In genomic region chr16:74608944-74609343, GRCh38 we compare ENCODE assay signal across 11 cellular contexts. TPM values are rescaled to one million over a fixed set of nuclear protein-coding genes. Genes with fewer than 3 reads are reported as not detected.
DNase-seq lines count a peak whose midpoint lies in the region; ATAC-seq and TF ChIP-seq lines count a peak whose summit lies in the region.
"Had no signal": no experiment of that assay in that cellular context is flagged by ENCODE, and none has a peak within 500 bp of the region (broad histone marks: within the 10 kb centered on the region; RNA-seq: fewer than 3 reads in every experiment).

No MANE protein-coding gene starts in this region.

- DNase-seq in HFFc6, result no peak
- no peak for DNase-seq in neural crest cell (ENCODE audit: low read depth, low spot score)
- DNase-seq in pons (ENCODE audit: low spot score), result no peak
- no peak for DNase-seq in GM19238 (ENCODE audit: insufficient read length, low spot score)
- no peak for DNase-seq in HT-29 (ENCODE audit: low spot score)
- DNase-seq: EL, midbrain, right cardiac atrium had no signal

- no peak for ATAC-seq in activated T-helper 17 cell treated with anti-CD3 and anti-CD28 coated beads, Interleukin-2, amount 50 U/mL, for 72 hours (replicated peaks)
- ATAC-seq: right cardiac atrium, Right ventricle myocardium inferior had no signal

- TF ChIP-seq CTCF in HFFc6 (IDR thresholded peaks at IDR 0.05) (no peak), neural crest cell (conservative IDR thresholded peaks at IDR 0.05) (no peak)

- H3K36me3 Mint-ChIP-seq in HFFc6 (ENCODE audit: low read depth), result peaks cover 20% of the 10 kb centered on the region
- H3K36me3 Mint-ChIP-seq in T-helper 1 cell treated with Interleukin-12 subunit alpha and Interleukin-12 subunit beta and Interleukin-4 antibody, amounts not matched to agents 30 μg/mL and 1 μg/mL, for 36 hours (ENCODE audit: low read depth), result peaks cover 13% of the 10 kb centered on the region
- H3K36me3 Mint-ChIP-seq in activated T-helper 17 cell treated with anti-CD3 and anti-CD28 coated beads, Interleukin-2, amount 50 U/mL, for 72 hours (ENCODE audit: low read depth), result peaks cover 14% of the 10 kb centered on the region
- peaks cover 2% of the 10 kb centered on the region for H3K36me3 Mint-ChIP-seq in neural crest cell (ENCODE audit: low read depth)

- H3K27ac Mint-ChIP-seq in HFFc6 (peak overlapping the region; percentile 24; the same call in 1 of the 2 replicates), neural crest cell (ENCODE audit: unreplicated experiment) (no peak overlapping the region)
- peak overlapping the region; percentile 43 for H3K27ac Mint-ChIP-seq in T-helper 1 cell treated with Interleukin-12 subunit alpha and Interleukin-12 subunit beta and Interleukin-4 antibody, amounts not matched to agents 30 μg/mL and 1 μg/mL, for 36 hours
- H3K27ac Mint-ChIP-seq in activated T-helper 17 cell treated with anti-CD3 and anti-CD28 coated beads, Interleukin-2, amount 50 U/mL, for 72 hours, result peak overlapping the region; percentile 73

- H3K4me1 Mint-ChIP-seq in HFFc6 (ENCODE audit: low read depth), result peaks cover 48% of the 10 kb centered on the region
- H3K4me1 Mint-ChIP-seq in T-helper 1 cell treated with Interleukin-12 subunit alpha and Interleukin-12 subunit beta and Interleukin-4 antibody, amounts not matched to agents 30 μg/mL and 1 μg/mL, for 36 hours (ENCODE audit: low read depth), result peaks cover 40% of the 10 kb centered on the region
- peaks cover 18% of the 10 kb centered on the region for H3K4me1 Mint-ChIP-seq in activated T-helper 17 cell treated with anti-CD3 and anti-CD28 coated beads, Interleukin-2, amount 50 U/mL, for 72 hours
- peaks cover 34% of the 10 kb centered on the region for H3K4me1 Mint-ChIP-seq in neural crest cell

- H3K27me3 Mint-ChIP-seq in HFFc6 (ENCODE audit: insufficient read depth) (no peaks in the 10 kb centered on the region; the same call in 1 of the 2 replicates), neural crest cell (ENCODE audit: low read depth) (no peaks in the 10 kb centered on the region)
- H3K27me3 Mint-ChIP-seq in T-helper 1 cell treated with Interleukin-12 subunit alpha and Interleukin-12 subunit beta and Interleukin-4 antibody, amounts not matched to agents 30 μg/mL and 1 μg/mL, for 36 hours (ENCODE audit: low read depth), result no peaks in the 10 kb centered on the region
- H3K27me3 Mint-ChIP-seq in activated T-helper 17 cell treated with anti-CD3 and anti-CD28 coated beads, Interleukin-2, amount 50 U/mL, for 72 hours, result no peaks in the 10 kb centered on the region

- H3K9me3 Mint-ChIP-seq in HFFc6 (no peaks in the 10 kb centered on the region), neural crest cell (no peaks in the 10 kb centered on the region)
- no peaks in the 10 kb centered on the region for H3K9me3 Mint-ChIP-seq in T-helper 1 cell treated with Interleukin-12 subunit alpha and Interleukin-12 subunit beta and Interleukin-4 antibody, amounts not matched to agents 30 μg/mL and 1 μg/mL, for 36 hours
- H3K9me3 Mint-ChIP-seq in activated T-helper 17 cell treated with anti-CD3 and anti-CD28 coated beads, Interleukin-2, amount 50 U/mL, for 72 hours, result no peaks in the 10 kb centered on the region

- H3K4me3 Mint-ChIP-seq in HFFc6 (no peak overlapping the region), neural crest cell (peak overlapping the region; percentile 54)
- H3K4me3 Mint-ChIP-seq in T-helper 1 cell treated with Interleukin-12 subunit alpha and Interleukin-12 subunit beta and Interleukin-4 antibody, amounts not matched to agents 30 μg/mL and 1 μg/mL, for 36 hours, result peak overlapping the region; percentile 51
- H3K4me3 Mint-ChIP-seq in activated T-helper 17 cell treated with anti-CD3 and anti-CD28 coated beads, Interleukin-2, amount 50 U/mL, for 72 hours, result peak overlapping the region; percentile 97

RNA-seq across cellular contexts. Expression of gene GLG1, which starts 2.0 kb away (rescaled TPM):
- 100 to 1,000 TPM; 149 to 167 (median 161) TPM for total RNA-seq in HFFc6 (2021; fragmentation: NEBNext Ultra II Directional; extraction: Animal tissue kit (Norgen Biotek cat#: 25700))
- total RNA-seq in activated T-helper 17 cell treated with anti-CD3 and anti-CD28 coated beads, Interleukin-2, amount 50 U/mL, for 72 hours, result 10 to 100 TPM; 62.6 to 74.1 TPM
- 114 and 117 TPM in 2 replicates for total RNA-seq in neural crest cell
- 78.9 and 79.5 TPM in 2 replicates for total RNA-seq in HT-29 (2014; rRNA removed; shearing (Covaris generic))

RNA-seq across cellular contexts. Expression of gene RFWD3, which starts 57.7 kb away (rescaled TPM):
- total RNA-seq in HFFc6 (2021; fragmentation: NEBNext Ultra II Directional; extraction: Animal tissue kit (Norgen Biotek cat#: 25700)), result 10 to 100 TPM; 27.2 to 44.4 (median 42.9) TPM
- 100 to 1,000 TPM in 1 of 2 donors, 10 to 100 TPM in 1; 71.5 to 109 TPM for total RNA-seq in activated T-helper 17 cell treated with anti-CD3 and anti-CD28 coated beads, Interleukin-2, amount 50 U/mL, for 72 hours
- total RNA-seq in neural crest cell, result 72.8 and 76.8 TPM in 2 replicates
- total RNA-seq in HT-29 (2014; rRNA removed; shearing (Covaris generic)), result 42.5 and 52.4 TPM in 2 replicates
